Comparison of ENCODE assay signal across 8 cellular contexts in the genomic region with DNA sequence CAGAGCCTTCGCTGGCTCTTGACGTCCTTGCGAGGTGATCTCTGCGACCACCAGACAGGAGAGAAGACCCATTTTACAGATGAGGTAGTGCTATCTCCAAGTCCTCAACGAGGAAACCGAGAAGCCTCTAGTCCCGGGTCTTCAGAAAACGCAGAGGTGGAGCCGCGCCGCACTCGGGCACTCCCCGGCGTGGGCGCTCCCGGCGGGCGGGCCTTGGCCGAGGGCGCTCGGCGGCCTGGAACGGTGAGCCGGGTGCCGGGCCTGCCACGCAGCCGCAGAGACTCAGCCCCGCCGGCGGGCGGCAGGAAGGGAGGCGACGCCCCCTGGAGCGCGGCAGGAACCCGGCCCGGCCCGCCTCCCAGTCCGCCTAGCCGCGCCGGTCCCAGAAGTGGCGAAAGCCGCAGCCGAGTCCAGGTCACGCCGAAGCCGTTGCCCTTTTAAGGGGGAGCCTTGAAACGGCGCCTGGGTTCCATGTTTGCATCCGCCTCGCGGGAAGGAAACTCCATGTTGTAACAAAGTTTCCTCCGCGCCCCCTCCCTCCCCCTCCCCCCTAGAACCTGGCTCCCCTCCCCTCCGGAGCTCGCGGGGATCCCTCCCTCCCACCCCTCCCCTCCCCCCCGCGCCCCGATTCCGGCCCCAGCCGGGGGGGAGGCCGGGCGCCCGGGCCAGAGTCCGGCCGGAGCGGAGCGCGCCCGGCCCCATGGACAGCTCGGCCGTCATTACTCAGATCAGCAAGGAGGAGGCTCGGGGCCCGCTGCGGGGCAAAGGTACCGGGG. TPM values are rescaled to one million over a fixed set of nuclear protein-coding genes. Genes with fewer than 3 reads are reported as not detected.
DNase-seq lines count a peak whose midpoint lies in the region; FAIRE-seq and TF ChIP-seq lines count a peak whose summit lies in the region.

TSS of gene CTDSP1 (plus strand) at position 478 of the 776 bp plus-strand sequence. CDS start at position 701, 223 bp downstream.

- H2AFZ ChIP-seq in neural cell (ENCODE audit: low read depth, low read length), result no peak within 1 kb of the TSS

- H3K36me3 ChIP-seq in neural cell (ENCODE audit: insufficient read depth, low read length), result no peaks in the 10 kb centered on the region
- H3K36me3 ChIP-seq in stomach, result peaks cover 30 to 34% (median 33%) of the 10 kb centered on the region in 4 donors

- DNase-seq in EL, result peak; percentile 97
- peak; percentile 97 for DNase-seq in H54 (ENCODE audit: insufficient read length, low spot score)
- DNase-seq in M059J (ENCODE audit: low read depth), result peak; percentile 93
- DNase-seq in SIG-M5 (lab: John Stamatoyannopoulos, UW), result peak; percentile 62
- DNase-seq in activated gamma-delta T cell (lab: John Stamatoyannopoulos, UW), result peak; percentile 79
- DNase-seq in fibroblast of the conjunctiva (ENCODE audit: low read depth), result peak; percentile 93
- peak; percentile 99 for DNase-seq in stomach

- peak; percentile 44; the same call in 1 of the 2 replicates for TF ChIP-seq POLR2A in H54 (IDR thresholded peaks at IDR 0.05; ENCODE audit: low read depth, low read length)
- TF ChIP-seq POLR2A in stomach (IDR thresholded peaks at IDR 0.05), result peak in 1 of 4 donors; percentile 18

- TF ChIP-seq EP300 in neural cell (conservative IDR thresholded peaks at IDR 0.05; ENCODE audit: poor library complexity, severe bottlenecking) (no peak), stomach (IDR thresholded peaks at IDR 0.05) (no peak)

- 0 to 1% (median 1%) methylated on average over 7 to 77 of the region's 78 CpGs for WGBS in stomach, 5 donors

- intact Hi-C loops in stomach (cut with DNase I; ENCODE audit: low total_unique reads), result loop anchor here (10.0 kb wide), 1 partner anchor 95 kb away; no protein-coding TSS in a partner anchor

- TF ChIP-seq RAD21 in neural cell (conservative IDR thresholded peaks at IDR 0.05), result no peak

- H3K79me2 ChIP-seq in neural cell (replicated peaks; ENCODE audit: insufficient read depth, low read length), result no peaks in the 10 kb centered on the region

- no peak for FAIRE-seq in H54 (lab: Jason Lieb, UNC)

- TF ChIP-seq CTCF in neural cell (IDR thresholded peaks at IDR 0.05; ENCODE audit: poor library complexity, severe bottlenecking) (peak; percentile 15), stomach (IDR thresholded peaks at IDR 0.05) (peak in 1 of 7 experiments; percentile 14)

- H3K9me2 ChIP-seq in neural cell (ENCODE audit: insufficient read depth, low read length), result no peaks in the 10 kb centered on the region

- peaks cover 52 to 78% (median 73%) of the 10 kb centered on the region in 4 donors for H3K4me1 ChIP-seq in stomach

- H3K27ac ChIP-seq in neural cell (ENCODE audit: low read length) (no peak within 1 kb of the TSS), stomach (peak within 1 kb of the TSS; percentile 98 to 100 (median 100))

- H3K4me2 ChIP-seq in neural cell (ENCODE audit: low read length), result no peak within 1 kb of the TSS

- H3F3A ChIP-seq in neural cell (ENCODE audit: insufficient read depth, low read length, poor library complexity, severe bottlenecking), result no peaks in the 10 kb centered on the region

- H3K27me3 ChIP-seq in neural cell (ENCODE audit: insufficient read depth, low read depth, low read length), result peaks cover 33% of the 10 kb centered on the region
- H3K27me3 ChIP-seq in stomach, result no peaks in the 10 kb centered on the region

- H3K9ac ChIP-seq in neural cell (ENCODE audit: low read length), result peak within 1 kb of the TSS; percentile 45

- H3K9me3 ChIP-seq in neural cell (ENCODE audit: low read length) (no peaks in the 10 kb centered on the region), stomach (no peaks in the 10 kb centered on the region)

- no peaks in the 10 kb centered on the region for H4K20me1 ChIP-seq in neural cell (ENCODE audit: insufficient read depth)

- H3K4me3 ChIP-seq in neural cell (ENCODE audit: low read length) (peak within 1 kb of the TSS; percentile 81), stomach (peak within 1 kb of the TSS; percentile 74 to 97 (median 94))

TF ChIP-seq in neural cell, 6 proteins besides CTCF, POLR2A, EP300 and RAD21:
- TF ChIP-seq TAF1 (IDR thresholded peaks at IDR 0.05; ENCODE audit: low read depth), result peak; percentile 46
- no peak for TF ChIP-seq EZH2 (IDR thresholded peaks at IDR 0.05; ENCODE audit: borderline replicate concordance, insufficient read depth, low read length, poor library complexity, severe bottlenecking)
- no peak for TF ChIP-seq REST (IDR thresholded peaks at IDR 0.05; ENCODE audit: borderline replicate concordance)
- peak; percentile 35 for TF ChIP-seq SMC3 (conservative IDR thresholded peaks at IDR 0.05; ENCODE audit: poor library complexity)
- no peak for TF ChIP-seq MXI1 (conservative IDR thresholded peaks at IDR 0.05; ENCODE audit: poor library complexity, severe bottlenecking)
- peak; percentile 85 for TF ChIP-seq POLR2AphosphoS5 (IDR thresholded peaks at IDR 0.05)
TF ChIP-seq in neural cell: peak in this region for 3.

RNA-seq across cellular contexts. Expression of gene CTDSP1, which starts in this region (rescaled TPM):
- total RNA-seq in M059J (2014; rRNA removed; shearing (Covaris generic)), result 31.6 and 37.8 TPM in 2 replicates
- polyA plus RNA-seq in neural cell (0.97 and 1.3 TPM in 2 replicates), stomach (100 to 1,000 TPM in 2 of 3 donors, 10 to 100 TPM in 1; 99.8 to 117 (median 100) TPM)
- polyA minus RNA-seq in neural cell, result 5.6 and 6.8 TPM in 2 replicates
- 100 to 1,000 TPM in 3 of 5 donors, 10 to 100 TPM in 2; 43.3 to 188 (median 128) TPM for total RNA-seq in stomach

Comparison
In these comparisons a context has a peak if more than half of its experiments do, and no peak if none do; other contexts are left out.
1. RNA of gene CTDSP1 (polyA plus RNA-seq): 99.8 to 117 TPM in stomach; 0.97 to 1.3 TPM in neural cell; every median in the first group is over 10 times any median in the second.
2. Peak in every context shown above with its lines, with median percentiles within 50 percentile points of each other: DNase-seq.